Comparison of ENCODE assay signal across 8 cellular contexts in the genomic region with DNA sequence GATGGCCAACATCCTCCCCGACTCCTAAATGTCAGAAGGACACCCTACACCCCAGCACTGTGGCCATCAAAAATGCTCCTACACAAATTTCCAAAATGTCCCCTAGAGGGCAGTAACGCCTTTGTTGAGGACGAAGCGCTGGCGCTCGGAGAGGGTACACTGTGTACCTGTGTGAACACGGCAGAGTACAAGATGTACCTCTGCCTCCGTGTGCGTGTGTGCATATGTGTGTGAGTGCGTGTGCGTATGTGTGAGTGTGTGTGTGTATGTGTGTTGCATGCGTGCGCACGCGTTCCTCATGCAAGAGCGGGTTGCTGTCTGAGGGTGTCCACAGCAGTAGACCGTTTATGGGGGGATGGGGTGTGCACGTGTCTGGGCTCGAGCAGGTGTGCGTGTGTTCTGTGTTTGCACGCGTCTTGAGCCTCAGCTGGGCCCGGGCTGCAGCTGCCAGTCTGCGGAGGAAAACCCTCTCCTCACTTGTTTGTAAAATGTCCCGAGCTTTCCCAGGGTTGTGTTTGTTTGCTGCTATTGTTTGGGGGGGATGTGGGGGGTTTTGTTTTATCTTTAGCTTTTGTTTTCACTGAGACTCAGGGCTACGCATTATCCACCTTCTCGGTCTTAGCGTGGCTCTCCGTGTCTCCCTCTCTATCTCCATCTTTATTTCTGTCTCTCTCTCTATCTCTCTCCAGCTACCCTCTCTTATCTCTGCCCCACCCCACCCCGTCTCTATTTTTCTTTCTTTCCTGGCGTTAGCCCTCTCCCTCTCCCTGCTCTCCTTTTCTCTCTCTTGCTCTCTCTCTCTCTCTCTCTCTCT. TPM values are rescaled to one million over a fixed set of nuclear protein-coding genes. Genes with fewer than 3 reads are reported as not detected.
A peak's percentile ranks its signal among the peaks of the same experiment; 100 is the strongest.
DNase-seq lines count a peak whose midpoint lies in the region; ATAC-seq, FAIRE-seq and TF ChIP-seq lines count a peak whose summit lies in the region.

No MANE protein-coding gene starts in this region.

- peak; percentile 63 for TF ChIP-seq CTCF in 22Rv1 (IDR thresholded peaks at IDR 0.05)
- peak; percentile 75 for TF ChIP-seq CTCF in brain microvascular endothelial cell (IDR thresholded peaks at IDR 0.05; ENCODE audit: low read depth, low read length, missing control alignments)
- peak; percentile 56 to 82 (median 71) for TF ChIP-seq CTCF in spleen (IDR thresholded peaks at IDR 0.05 in 8 of 11, conservative IDR thresholded peaks at IDR 0.05 in 3 of 11)

- peak; percentile 94 for FAIRE-seq in GM12892 (lab: Jason Lieb, UNC)

- peak overlapping the region; percentile 35 for H3K4me3 ChIP-seq in brain microvascular endothelial cell (ENCODE audit: low read depth, low read length)
- peak overlapping the region; percentile 9 to 66 (median 34) for H3K4me3 ChIP-seq in spleen

- no peaks in the 10 kb centered on the region for H3K9me3 ChIP-seq in spleen

- no peaks in the 10 kb centered on the region for H3K36me3 ChIP-seq in brain microvascular endothelial cell (replicated peaks)
- no peaks in the 10 kb centered on the region for H3K36me3 ChIP-seq in spleen

- in situ Hi-C loops in brain microvascular endothelial cell (cut with HindIII; ENCODE audit: low pct_ligation_motif_present, low sequenced_read_pairs): no loop called here

- H3K27me3 ChIP-seq in brain microvascular endothelial cell (replicated peaks) (no peaks in the 10 kb centered on the region), spleen (replicated peaks in 1 of 7) (peaks cover 0 to 6% (median 0%) of the 10 kb centered on the region in 7 donors)

- TF ChIP-seq POLR2A in GM12892 (IDR thresholded peaks at IDR 0.05; ENCODE audit: low read depth, low read length) (no peak), spleen (IDR thresholded peaks at IDR 0.05) (no peak)

- peak; percentile 79 for ATAC-seq in HG02763 (IDR thresholded peaks at IDR 0.05; ENCODE audit: unreplicated experiment)

- DNase-seq in GM12892 (ENCODE audit: insufficient read length): no peak
- DNase-seq in NCI-H1436 (lab: John Stamatoyannopoulos, UW): peak; percentile 78
- DNase-seq in T-helper 9 cell: peak; percentile 51
- peak; percentile 39 for DNase-seq in brain microvascular endothelial cell
- peak; percentile 82 for DNase-seq in inferior parietal cortex (ENCODE audit: extremely low spot score)
- DNase-seq in spleen: peak; percentile 92

- peaks cover 0 to 11% (median 4%) of the 10 kb centered on the region in 6 donors for H3K4me1 ChIP-seq in spleen

- intact Hi-C loops in spleen (cut with DNase I; ENCODE audit: low total_unique reads): no loop called here

- WGBS in spleen, 5 donors: 1 to 17% (median 4%) methylated on average over 7 to 31 of the region's 31 CpGs

- H3K27ac ChIP-seq in 22Rv1 (peak overlapping the region; percentile 82), brain microvascular endothelial cell (no peak overlapping the region), spleen (peak overlapping the region in 6 of 8 donors; percentile 7 to 83 (median 77))

RNA-seq across cellular contexts. Expression of a gene that starts 10.4 kb away (rescaled TPM):
- 19.1 TPM for polyA plus RNA-seq in GM12892 (2012; ENCODE audit: missing spikeins)
- 10 to 100 TPM; 28.6 to 60.0 (median 51.7) TPM for total RNA-seq in spleen
- polyA plus RNA-seq in spleen: 10 to 100 TPM; 35.6 to 65.8 (median 58.6) TPM

RNA-seq across cellular contexts. Expression of a gene that starts 22.1 kb away (rescaled TPM):
- polyA plus RNA-seq in GM12892 (2012; ENCODE audit: missing spikeins): 7.9 TPM
- total RNA-seq in spleen: 10 to 100 TPM; 14.0 to 34.5 (median 19.3) TPM
- 1 to 10 TPM; 4.4 to 8.4 (median 6.1) TPM for polyA plus RNA-seq in spleen

RNA-seq across cellular contexts. Expression of a gene that starts 23.2 kb away (rescaled TPM):
- polyA plus RNA-seq in GM12892 (2012; ENCODE audit: missing spikeins): not detected
- total RNA-seq in spleen: 1 to 10 TPM; 1.8 to 4.4 (median 2.8) TPM
- 1 to 10 TPM in 1 of 3 donors, under 1 TPM in 2; 0.44 to 1.1 (median 0.83) TPM for polyA plus RNA-seq in spleen
